11 cellular contexts compared by ENCODE assay signal in genomic region chr16:4309102-4309832, GRCh38. TPM values are rescaled to one million over a fixed set of nuclear protein-coding genes. Genes with fewer than 3 reads are reported as not detected.
DNase-seq lines count a peak whose midpoint lies in the region; ATAC-seq and TF ChIP-seq lines count a peak whose summit lies in the region.
"Had no signal": no experiment of that assay in that cellular context is flagged by ENCODE, and none has a peak within 500 bp of the region (broad histone marks: within the 10 kb centered on the region; RNA-seq: fewer than 3 reads in every experiment).

No MANE protein-coding gene starts in this region.

- no peak for ATAC-seq in activated T-helper 17 cell treated with anti-CD3 and anti-CD28 coated beads, Interleukin-2, amount 50 U/mL, for 72 hours (replicated peaks)
- no peak for ATAC-seq in naive thymus-derived CD8-positive, alpha-beta T cell
- ATAC-seq in activated CD8-positive, alpha-beta memory T cell treated with anti-CD3 and anti-CD28 coated beads, Interleukin-2, amount 10 ng/mL, durations not matched to agents 7 days and 5 days, result no peak
- ATAC-seq in HG03342 (IDR thresholded peaks at IDR 0.05; ENCODE audit: unreplicated experiment), result no peak
- ATAC-seq: psoas muscle had no signal

- no peaks in the 10 kb centered on the region for H3K9me3 Mint-ChIP-seq in activated T-helper 17 cell treated with anti-CD3 and anti-CD28 coated beads, Interleukin-2, amount 50 U/mL, for 72 hours
- H3K9me3 Mint-ChIP-seq in naive thymus-derived CD8-positive, alpha-beta T cell, result no peaks in the 10 kb centered on the region
- H3K9me3 Mint-ChIP-seq in activated CD8-positive, alpha-beta memory T cell treated with anti-CD3 and anti-CD28 coated beads, Interleukin-2, amount 10 ng/mL, durations not matched to agents 7 days and 5 days (ENCODE audit: low read depth), result no peaks in the 10 kb centered on the region

- POLR2A ChIA-PET in naive thymus-derived CD8-positive, alpha-beta T cell (lab: Charles Lee), result interaction anchor here (0.6 to 5.1 kb wide), 9 partner anchors 10 to 731 kb away, joined by 3 to 31 read pairs (median 4); partner anchors contain the start of gene TFAP4

- peak overlapping the region in 2 of 11 experiments; percentile 6 to 98; a peak in 4 of 22 replicates for H3K27ac ChIP-seq in BLaER1 treated with 17β-estradiol and CSF1 and Interleukin-3, amounts not matched to agents 10 nM and 100 nM
- H3K27ac ChIP-seq: psoas muscle, vagina had no signal

- peaks cover 14 to 19% (median 16%) of the 10 kb centered on the region in 11 experiments for H3K27me3 ChIP-seq in BLaER1 treated with 17β-estradiol and CSF1 and Interleukin-3, amounts not matched to agents 10 nM and 100 nM
- H3K27me3 ChIP-seq: vagina had no signal

- peaks cover 34 to 65% (median 57%) of the 10 kb centered on the region in 10 experiments for H3K4me1 ChIP-seq in BLaER1 treated with 17β-estradiol and CSF1 and Interleukin-3, amounts not matched to agents 10 nM and 100 nM

- peaks cover 20% of the 10 kb centered on the region for H3K4me1 Mint-ChIP-seq in activated T-helper 17 cell treated with anti-CD3 and anti-CD28 coated beads, Interleukin-2, amount 50 U/mL, for 72 hours
- peaks cover 12 to 34% (median 26%) of the 10 kb centered on the region in 4 donors for H3K4me1 Mint-ChIP-seq in naive thymus-derived CD8-positive, alpha-beta T cell
- peaks cover 25% of the 10 kb centered on the region for H3K4me1 Mint-ChIP-seq in activated CD8-positive, alpha-beta memory T cell treated with anti-CD3 and anti-CD28 coated beads, Interleukin-2, amount 10 ng/mL, durations not matched to agents 7 days and 5 days

- H3K36me3 ChIP-seq in BLaER1 treated with 17β-estradiol and CSF1 and Interleukin-3, amounts not matched to agents 10 nM and 100 nM, result peaks cover 0 to 17% (median 4%) of the 10 kb centered on the region in 11 experiments; a peak in 8 of 22 replicates
- H3K36me3 ChIP-seq: vagina had no signal

- DNase-seq in GM10266 (ENCODE audit: extremely low spot score) (no peak), Ammon's horn (ENCODE audit: low spot score) (no peak), OCI-M2 (lab: John Stamatoyannopoulos, UW; ENCODE audit: unreplicated experiment) (no peak)
- no peak for DNase-seq in naive thymus-derived CD8-positive, alpha-beta T cell
- DNase-seq in activated CD8-positive, alpha-beta memory T cell treated with anti-CD3 and anti-CD28 coated beads, Interleukin-2, amount 10 ng/mL, durations not matched to agents 7 days and 5 days, result no peak
- DNase-seq: cerebellar nuclear complex had no signal

- H3K9me3 ChIP-seq in BLaER1 treated with 17β-estradiol and CSF1 and Interleukin-3, amounts not matched to agents 10 nM and 100 nM (replicated peaks in 1 of 11), result no peaks in the 10 kb centered on the region
- H3K9me3 ChIP-seq: psoas muscle, vagina had no signal

- H4K20me1 ChIP-seq in BLaER1 treated with 17β-estradiol and CSF1 and Interleukin-3, amounts not matched to agents 10 nM and 100 nM, result peaks cover 0 to 8% (median 0%) of the 10 kb centered on the region in 11 experiments; a peak in 4 of 22 replicates

- H3K4me3 Mint-ChIP-seq in activated T-helper 17 cell treated with anti-CD3 and anti-CD28 coated beads, Interleukin-2, amount 50 U/mL, for 72 hours, result peak overlapping the region; percentile 98
- peak overlapping the region in 8 of 10 donors; percentile 22 to 95 (median 56) for H3K4me3 Mint-ChIP-seq in naive thymus-derived CD8-positive, alpha-beta T cell
- H3K4me3 Mint-ChIP-seq in activated CD8-positive, alpha-beta memory T cell treated with anti-CD3 and anti-CD28 coated beads, Interleukin-2, amount 10 ng/mL, durations not matched to agents 7 days and 5 days, result no peak overlapping the region

- CTCF ChIA-PET in activated CD8-positive, alpha-beta memory T cell treated with anti-CD3 and anti-CD28 coated beads, Interleukin-2, amount 10 ng/mL, durations not matched to agents 7 days and 5 days (lab: Charles Lee), result interaction anchor here (1.0 to 2.9 kb wide), 12 partner anchors 9 to 167 kb away, joined by 3 to 23 read pairs (median 4); partner anchors contain the start of genes HMOX2 and TFAP4

- no peak overlapping the region for H3K4me3 ChIP-seq in BLaER1 treated with 17β-estradiol and CSF1 and Interleukin-3, amounts not matched to agents 10 nM and 100 nM
- H3K4me3 ChIP-seq: vagina had no signal

- peak overlapping the region in 7 of 11 experiments; percentile 33 to 99 (median 94); a peak in 10 of 22 replicates for H3K4me2 ChIP-seq in BLaER1 treated with 17β-estradiol and CSF1 and Interleukin-3, amounts not matched to agents 10 nM and 100 nM

- H3K27me3 Mint-ChIP-seq in activated T-helper 17 cell treated with anti-CD3 and anti-CD28 coated beads, Interleukin-2, amount 50 U/mL, for 72 hours, result peaks cover 4% of the 10 kb centered on the region
- H3K27me3 Mint-ChIP-seq in naive thymus-derived CD8-positive, alpha-beta T cell, result peaks cover 3 to 7% (median 4%) of the 10 kb centered on the region in 5 donors
- peaks cover 4% of the 10 kb centered on the region for H3K27me3 Mint-ChIP-seq in activated CD8-positive, alpha-beta memory T cell treated with anti-CD3 and anti-CD28 coated beads, Interleukin-2, amount 10 ng/mL, durations not matched to agents 7 days and 5 days

- H3K9ac ChIP-seq in BLaER1 treated with 17β-estradiol and CSF1 and Interleukin-3, amounts not matched to agents 10 nM and 100 nM, result no peak overlapping the region

- H3K36me3 Mint-ChIP-seq in activated T-helper 17 cell treated with anti-CD3 and anti-CD28 coated beads, Interleukin-2, amount 50 U/mL, for 72 hours (ENCODE audit: low read depth), result peaks cover 19% of the 10 kb centered on the region
- no peaks in the 10 kb centered on the region for H3K36me3 Mint-ChIP-seq in naive thymus-derived CD8-positive, alpha-beta T cell
- H3K36me3 Mint-ChIP-seq in activated CD8-positive, alpha-beta memory T cell treated with anti-CD3 and anti-CD28 coated beads, Interleukin-2, amount 10 ng/mL, durations not matched to agents 7 days and 5 days, result peaks cover 10% of the 10 kb centered on the region

- peak; percentile 11 for TF ChIP-seq CTCF in GM10266 (IDR thresholded peaks at IDR 0.05; ENCODE audit: control insufficient read depth, insufficient read depth, low read depth, missing control alignments)

- no peak overlapping the region for H3K27ac Mint-ChIP-seq in activated T-helper 17 cell treated with anti-CD3 and anti-CD28 coated beads, Interleukin-2, amount 50 U/mL, for 72 hours
- H3K27ac Mint-ChIP-seq in naive thymus-derived CD8-positive, alpha-beta T cell, result peak overlapping the region in 9 of 10 donors; percentile 17 to 96 (median 65)
- H3K27ac Mint-ChIP-seq in activated CD8-positive, alpha-beta memory T cell treated with anti-CD3 and anti-CD28 coated beads, Interleukin-2, amount 10 ng/mL, durations not matched to agents 7 days and 5 days, result no peak overlapping the region

RNA-seq across cellular contexts. Expression of gene GLIS2, which starts 6.6 kb away (rescaled TPM):
- 1 to 10 TPM in 1 of 2 donors, under 1 TPM in 1; 0.37 to 1.6 TPM for total RNA-seq in activated T-helper 17 cell treated with anti-CD3 and anti-CD28 coated beads, Interleukin-2, amount 50 U/mL, for 72 hours
- under 1 TPM in 1 of 2 experiments, not detected in 1; 0.10 TPM for total RNA-seq in naive thymus-derived CD8-positive, alpha-beta T cell
- polyA plus RNA-seq in naive thymus-derived CD8-positive, alpha-beta T cell, result not detected
- total RNA-seq in activated CD8-positive, alpha-beta memory T cell treated with anti-CD3 and anti-CD28 coated beads, Interleukin-2, amount 10 ng/mL, durations not matched to agents 7 days and 5 days, result under 1 TPM; 0.55 to 0.63 TPM

RNA-seq across cellular contexts. Expression of gene TFAP4, which starts 36.4 kb away (rescaled TPM):
- total RNA-seq in activated T-helper 17 cell treated with anti-CD3 and anti-CD28 coated beads, Interleukin-2, amount 50 U/mL, for 72 hours, result 10 to 100 TPM; 14.5 to 27.2 TPM
- total RNA-seq in naive thymus-derived CD8-positive, alpha-beta T cell, result 10 to 100 TPM; 32.6 to 39.8 TPM
- polyA plus RNA-seq in naive thymus-derived CD8-positive, alpha-beta T cell, result 1 to 10 TPM in 2 of 3 donors, under 1 TPM in 1; 0.84 to 3.0 (median 1.3) TPM
- 10 to 100 TPM; 18.0 to 27.2 TPM for total RNA-seq in activated CD8-positive, alpha-beta memory T cell treated with anti-CD3 and anti-CD28 coated beads, Interleukin-2, amount 10 ng/mL, durations not matched to agents 7 days and 5 days

RNA-seq across cellular contexts. Expression of gene PAM16, which starts 41.9 kb away (rescaled TPM):
- total RNA-seq in activated T-helper 17 cell treated with anti-CD3 and anti-CD28 coated beads, Interleukin-2, amount 50 U/mL, for 72 hours, result 10 to 100 TPM; 40.4 to 74.7 TPM
- total RNA-seq in naive thymus-derived CD8-positive, alpha-beta T cell, result 10 to 100 TPM; 40.9 to 46.1 TPM
- 10 to 100 TPM; 33.6 to 44.4 (median 39.3) TPM for polyA plus RNA-seq in naive thymus-derived CD8-positive, alpha-beta T cell
- total RNA-seq in activated CD8-positive, alpha-beta memory T cell treated with anti-CD3 and anti-CD28 coated beads, Interleukin-2, amount 10 ng/mL, durations not matched to agents 7 days and 5 days, result 10 to 100 TPM; 47.5 to 49.4 TPM

Comparison
In these comparisons a context has a peak if more than half of its experiments do, and no peak if none do; other contexts are left out.
1. H3K27ac Mint-ChIP-seq: peak in naive thymus-derived CD8-positive, alpha-beta T cell (9 of 10); none in activated T-helper 17 cell treated with anti-CD3 and anti-CD28 coated beads, Interleukin-2, amount 50 U/mL, for 72 hours (single experiment) and activated CD8-positive, alpha-beta memory T cell treated with anti-CD3 and anti-CD28 coated beads, Interleukin-2, amount 10 ng/mL, durations not matched to agents 7 days and 5 days (single experiment).